ENCODE assay signal across 24 cellular contexts in genomic region chr6:9507136-9507895, GRCh38.
"Had no signal": no experiment of that assay in that cellular context is flagged by ENCODE, and none has a peak within 500 bp of the region (broad histone marks: within the 10 kb centered on the region; RNA-seq: fewer than 3 reads in every experiment).

No MANE protein-coding gene starts in this region.

- H3K9me3 ChIP-seq: esophagus muscularis mucosa, lower lobe of right lung, psoas muscle, right lobe of liver had no signal

- H3K27ac ChIP-seq: epithelial cell of prostate, esophagus muscularis mucosa, gastroesophageal sphincter, left ventricle myocardium inferior, lower lobe of right lung, parathyroid adenoma, psoas muscle, right lobe of liver, spleen had no signal

- ATAC-seq: effector memory CD8-positive, alpha-beta T cell; gastroesophageal sphincter; left cardiac atrium; lower lobe of right lung; natural killer cell treated with Interleukin-12 subunit alpha and Interleukin-12 subunit beta and Interleukin-15 and Interleukin-18, amount 100 ng/mL, for 72 hours; psoas muscle; right lobe of liver; stimulated activated naive B cell treated with anti-CD40 and anti-IgM and Interleukin-4, amounts not matched to agents 10 μg/mL and 1 μg/mL and 100 μg/mL, for 72 hours had no signal

- H3K27ac Mint-ChIP-seq: dendritic cell treated with granulocyte-macrophage colony-stimulating factor and Interleukin-4, amounts not matched to agents 40 ng/mL and 50 ng/mL, for 4 days; effector memory CD8-positive, alpha-beta T cell; immature natural killer cell; memory B cell; natural killer cell treated with Interleukin-12 subunit alpha and Interleukin-12 subunit beta and Interleukin-15 and Interleukin-18, amount 100 ng/mL, for 72 hours; stimulated activated naive B cell treated with anti-CD40 and anti-IgM and Interleukin-4, amounts not matched to agents 10 μg/mL and 1 μg/mL and 100 μg/mL, for 72 hours; type B pancreatic cell had no signal

- H3K36me3 Mint-ChIP-seq: immature natural killer cell; memory B cell; natural killer cell treated with Interleukin-12 subunit alpha and Interleukin-12 subunit beta and Interleukin-15 and Interleukin-18, amount 100 ng/mL, for 72 hours; stimulated activated naive B cell treated with anti-CD40 and anti-IgM and Interleukin-4, amounts not matched to agents 10 μg/mL and 1 μg/mL and 100 μg/mL, for 72 hours; type B pancreatic cell had no signal

- H3K4me1 Mint-ChIP-seq: immature natural killer cell; memory B cell; stimulated activated naive B cell treated with anti-CD40 and anti-IgM and Interleukin-4, amounts not matched to agents 10 μg/mL and 1 μg/mL and 100 μg/mL, for 72 hours had no signal

- H3K27me3 Mint-ChIP-seq: dendritic cell treated with granulocyte-macrophage colony-stimulating factor and Interleukin-4, amounts not matched to agents 40 ng/mL and 50 ng/mL, for 4 days; effector memory CD8-positive, alpha-beta T cell; memory B cell; natural killer cell treated with Interleukin-12 subunit alpha and Interleukin-12 subunit beta and Interleukin-15 and Interleukin-18, amount 100 ng/mL, for 72 hours; stimulated activated naive B cell treated with anti-CD40 and anti-IgM and Interleukin-4, amounts not matched to agents 10 μg/mL and 1 μg/mL and 100 μg/mL, for 72 hours; type B pancreatic cell had no signal

- H3K4me3 Mint-ChIP-seq: dendritic cell treated with granulocyte-macrophage colony-stimulating factor and Interleukin-4, amounts not matched to agents 40 ng/mL and 50 ng/mL, for 4 days; effector memory CD8-positive, alpha-beta T cell; immature natural killer cell; memory B cell; natural killer cell treated with Interleukin-12 subunit alpha and Interleukin-12 subunit beta and Interleukin-15 and Interleukin-18, amount 100 ng/mL, for 72 hours; stimulated activated naive B cell treated with anti-CD40 and anti-IgM and Interleukin-4, amounts not matched to agents 10 μg/mL and 1 μg/mL and 100 μg/mL, for 72 hours; type B pancreatic cell had no signal

- DNase-seq: effector memory CD8-positive, alpha-beta T cell; glutamatergic neuron; immature natural killer cell; kidney; left cardiac atrium; left ventricle myocardium inferior; lower lobe of right lung; midbrain; psoas muscle; retina; right lobe of liver; spleen; stimulated activated CD4-positive, alpha-beta T cell treated with anti-CD3 and anti-CD28 coated beads, Interleukin-15, amount 100 ng/mL, for 24 hours; stimulated activated CD4-positive, alpha-beta T cell treated with anti-CD3 and anti-CD28 coated beads, Interleukin-1b, Interleukin-23, amount 100 ng/mL, for 48 hours; stimulated activated CD4-positive, alpha-beta T cell treated with anti-CD3 and anti-CD28 coated beads, Interleukin-4, amount 100 ng/mL, for 4 hours; stimulated activated naive B cell treated with anti-CD40 and anti-IgM and Interleukin-4, amounts not matched to agents 10 μg/mL and 1 μg/mL and 100 μg/mL, for 72 hours had no signal

- H3K9me3 Mint-ChIP-seq: dendritic cell treated with granulocyte-macrophage colony-stimulating factor and Interleukin-4, amounts not matched to agents 40 ng/mL and 50 ng/mL, for 4 days had no signal

- H3K4me1 ChIP-seq: esophagus muscularis mucosa, gastroesophageal sphincter, left ventricle myocardium inferior, lower lobe of right lung, parathyroid adenoma, psoas muscle, right lobe of liver, spleen had no signal

- H3K36me3 ChIP-seq: esophagus muscularis mucosa, gastroesophageal sphincter, left ventricle myocardium inferior, lower lobe of right lung, right lobe of liver, spleen had no signal

- H3K27me3 ChIP-seq: esophagus muscularis mucosa, gastroesophageal sphincter, right lobe of liver, spleen had no signal

- H3K4me3 ChIP-seq: esophagus muscularis mucosa, gastroesophageal sphincter, left ventricle myocardium inferior, lower lobe of right lung, psoas muscle, right lobe of liver, spleen had no signal
